In genomic region chr1:39919545-39919944, GRCh38 we compare ENCODE assay signal across 8 cellular contexts.
DNase-seq lines count a peak whose midpoint lies in the region; ATAC-seq and TF ChIP-seq lines count a peak whose summit lies in the region.

No MANE protein-coding gene starts in this region.

- no peak for ATAC-seq in HG03025 (IDR thresholded peaks at IDR 0.05; ENCODE audit: low FRiP score, unreplicated experiment)
- ATAC-seq in GM21619 (IDR thresholded peaks at IDR 0.05; ENCODE audit: unreplicated experiment) = no peak

- no peak overlapping the region for H3K27ac ChIP-seq in neutrophil

- H3K4me1 ChIP-seq in neutrophil (ENCODE audit: control insufficient read depth in 1 of 2, insufficient read depth in 1 of 2, low read depth in 1 of 2, low read length in 1 of 2) = peaks cover 0 to 4% of the 10 kb centered on the region in 2 experiments

- DNase-seq in GM12864 (ENCODE audit: low read depth) = peak; percentile 49
- peak; percentile 91 for DNase-seq in HuH-7 (ENCODE audit: low spot score)
- peak; percentile 39 to 61 for DNase-seq in NOMO-1 (lab: John Stamatoyannopoulos, UW; ENCODE audit: unreplicated experiment in 2 of 2)
- DNase-seq in activated T-cell treated with anti-CD3 and anti-CD28 coated beads for 4 hours = peak; percentile 28
- DNase-seq in fibroblast of pulmonary artery (ENCODE audit: low read depth) = peak; percentile 84

- H3K4me3 ChIP-seq in GM12864 (ENCODE audit: low read depth, low read length) (no peak overlapping the region), fibroblast of pulmonary artery (replicated peaks; ENCODE audit: low read depth, low read length) (no peak overlapping the region), neutrophil (ENCODE audit: low read depth in 1 of 2, low read length in 1 of 2) (no peak overlapping the region)

- TF ChIP-seq CTCF in GM12864 (IDR thresholded peaks at IDR 0.05; ENCODE audit: low read depth, low read length, missing control alignments) (peak; percentile 68), fibroblast of pulmonary artery (IDR thresholded peaks at IDR 0.05; ENCODE audit: low read length, missing control alignments) (peak; percentile 66), neutrophil (IDR thresholded peaks at IDR 0.05) (peak; percentile 80)

- H3K27me3 ChIP-seq in neutrophil = no peaks in the 10 kb centered on the region

- no peaks in the 10 kb centered on the region for H3K9me3 ChIP-seq in neutrophil

- no peaks in the 10 kb centered on the region for H3K36me3 ChIP-seq in neutrophil

Comparison
In these comparisons a context has a peak if more than half of its experiments do, and no peak if none do; other contexts are left out.
1. DNase-seq: peak in every context shown above with its lines; median percentile 91 in HuH-7; 84 in fibroblast of pulmonary artery; 50 in NOMO-1; 49 in GM12864; 28 in activated T-cell treated with anti-CD3 and anti-CD28 coated beads for 4 hours.